In the genomic region with DNA sequence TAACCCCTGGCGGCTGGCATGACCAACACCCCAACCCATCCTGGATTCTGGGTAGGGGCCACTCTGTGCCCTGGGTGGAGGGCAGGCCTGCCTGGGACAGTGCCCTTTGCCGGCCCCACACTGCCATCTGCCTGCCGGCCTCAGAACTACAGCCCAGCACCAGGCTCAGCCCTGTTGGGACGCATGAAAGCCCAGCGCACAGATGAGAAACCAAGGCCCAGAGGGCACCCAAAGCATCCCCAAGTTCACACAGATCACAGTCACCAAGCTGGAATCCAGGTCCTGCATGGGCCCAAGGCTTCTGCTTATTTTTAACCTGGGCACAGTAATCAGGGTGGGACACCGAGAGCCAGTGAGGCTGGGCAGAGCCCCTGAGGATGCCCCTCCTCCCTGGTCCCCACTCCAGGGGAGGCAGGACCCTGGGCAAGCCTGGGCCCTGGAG, we compare ENCODE assay signal across 7 cellular contexts. TPM values are rescaled to one million over a fixed set of nuclear protein-coding genes. Genes with fewer than 3 reads are reported as not detected.
DNase-seq lines count a peak whose midpoint lies in the region; ATAC-seq and TF ChIP-seq lines count a peak whose summit lies in the region.

No MANE protein-coding gene starts in this region.

- no peak for TF ChIP-seq EP300 in esophagus muscularis mucosa (IDR thresholded peaks at IDR 0.05)

- no peaks in the 10 kb centered on the region for H3K27me3 ChIP-seq in esophagus muscularis mucosa

- H3K4me1 ChIP-seq in esophagus muscularis mucosa = peaks cover 0 to 10% (median 5%) of the 10 kb centered on the region in 4 donors

- H3K4me3 ChIP-seq in esophagus muscularis mucosa = no peak overlapping the region

- TF ChIP-seq POLR2A in esophagus muscularis mucosa (IDR thresholded peaks at IDR 0.05; ENCODE audit: low read depth) = no peak

- POLR2A ChIA-PET in GM10248 (lab: Yijun Ruan, JAX) (no interaction called here), HEK293T (lab: Yijun Ruan, JAX) (no interaction called here)

- H3K4me3 Mint-ChIP-seq in nephron = no peak overlapping the region

- ATAC-seq in stimulated activated naive CD8-positive, alpha-beta T cell treated with anti-CD3 and anti-CD28 coated beads, Interleukin-15, Interleukin-2, amounts not matched to agents 100 U/mL and 50 U/mL, for 24 hours = peak; percentile 82

- no peak overlapping the region for H3K27ac Mint-ChIP-seq in nephron

- TF ChIP-seq CTCF in GM10248 (IDR thresholded peaks at IDR 0.05; ENCODE audit: control extremely low read depth, extremely low read depth, low read depth, missing control alignments) (peak; percentile 96), esophagus muscularis mucosa (IDR thresholded peaks at IDR 0.05) (peak in 2 of 3 experiments; percentile 93 to 96), nephron (IDR thresholded peaks at IDR 0.05; ENCODE audit: unreplicated experiment in 3 of 3) (peak; percentile 80 to 83 (median 82))

- intact Hi-C loops in esophagus muscularis mucosa (cut with DNase I) = loop anchor here (1.0 kb wide), 1 partner anchor 284 kb away; no protein-coding TSS in a partner anchor

- H3K36me3 Mint-ChIP-seq in nephron (ENCODE audit: low read depth) = peaks cover 35% of the 10 kb centered on the region

- peaks cover 27 to 32% (median 28%) of the 10 kb centered on the region in 4 donors for H3K36me3 ChIP-seq in esophagus muscularis mucosa

- 33% methylated on average over 3 of the region's 6 CpGs for WGBS in esophagus muscularis mucosa

- CTCF ChIA-PET in GM10248 (lab: Yijun Ruan, JAX) = interaction anchor here (0.8 to 2.6 kb wide), 7 partner anchors 10 to 443 kb away, joined by 3 to 18 read pairs (median 6); no protein-coding TSS in a partner anchor
- CTCF ChIA-PET in HEK293T (lab: Yijun Ruan, JAX) = interaction anchor here (1.5 kb wide), 1 partner anchor 285 kb away, joined by 3 read pairs; no protein-coding TSS in a partner anchor

- peaks cover 21% of the 10 kb centered on the region for H3K9me3 Mint-ChIP-seq in nephron

- peaks cover 28% of the 10 kb centered on the region for H3K27me3 Mint-ChIP-seq in nephron (ENCODE audit: low read depth)

- peak; percentile 85 for DNase-seq in GM10248 (ENCODE audit: extremely low spot score)
- DNase-seq in HEK293T (ENCODE audit: extremely low spot score) = peak; percentile 70
- peak; percentile 34 to 45 for DNase-seq in NOMO-1 (lab: John Stamatoyannopoulos, UW; ENCODE audit: unreplicated experiment in 2 of 2)
- DNase-seq in activated T-cell treated with anti-CD3 and anti-CD28 coated beads for 4 hours = peak; percentile 49
- no peak for DNase-seq in esophagus muscularis mucosa (ENCODE audit: extremely low spot score)
- DNase-seq in stimulated activated naive CD8-positive, alpha-beta T cell treated with anti-CD3 and anti-CD28 coated beads, Interleukin-15, Interleukin-2, amounts not matched to agents 100 U/mL and 50 U/mL, for 24 hours = peak; percentile 83

- H3K27ac ChIP-seq in esophagus muscularis mucosa (replicated peaks in 1 of 4) = no peak overlapping the region

- H3K9me3 ChIP-seq in esophagus muscularis mucosa = peaks cover 0 to 19% (median 9%) of the 10 kb centered on the region in 4 donors

- H3K4me1 Mint-ChIP-seq in nephron = peaks cover 5% of the 10 kb centered on the region

TF ChIP-seq in HEK293T, 16 proteins besides CTCF, POLR2A, EP300 and RAD21:
- TF ChIP-seq LEF1 (IDR thresholded peaks at IDR 0.05; ENCODE audit: borderline replicate concordance) (no peak), FOXK2 (IDR thresholded peaks at IDR 0.05) (no peak), CTBP1 (IDR thresholded peaks at IDR 0.05; ENCODE audit: borderline replicate concordance) (no peak), SUZ12 (IDR thresholded peaks at IDR 0.05) (no peak), FOXM1 (IDR thresholded peaks at IDR 0.05; ENCODE audit: borderline replicate concordance) (no peak), BHLHE40 (IDR thresholded peaks at IDR 0.05; ENCODE audit: borderline replicate concordance) (no peak), SP1 (IDR thresholded peaks at IDR 0.05) (no peak), ZNF384 (IDR thresholded peaks at IDR 0.05) (no peak), FOXA1 (IDR thresholded peaks at IDR 0.05) (no peak), NFRKB (IDR thresholded peaks at IDR 0.05) (no peak), TARDBP (IDR thresholded peaks at IDR 0.05) (no peak), L3MBTL2 (conservative IDR thresholded peaks at IDR 0.05) (no peak), ELF4 (IDR thresholded peaks at IDR 0.05) (no peak), HDGF (IDR thresholded peaks at IDR 0.05; ENCODE audit: borderline replicate concordance) (no peak)

RNA-seq across cellular contexts. Expression of a gene that starts 26.2 kb away (rescaled TPM):
- total RNA-seq in esophagus muscularis mucosa = 1 to 10 TPM in 3 of 4 donors, under 1 TPM in 1; 0.63 to 2.2 (median 1.3) TPM
